In the genomic region with DNA sequence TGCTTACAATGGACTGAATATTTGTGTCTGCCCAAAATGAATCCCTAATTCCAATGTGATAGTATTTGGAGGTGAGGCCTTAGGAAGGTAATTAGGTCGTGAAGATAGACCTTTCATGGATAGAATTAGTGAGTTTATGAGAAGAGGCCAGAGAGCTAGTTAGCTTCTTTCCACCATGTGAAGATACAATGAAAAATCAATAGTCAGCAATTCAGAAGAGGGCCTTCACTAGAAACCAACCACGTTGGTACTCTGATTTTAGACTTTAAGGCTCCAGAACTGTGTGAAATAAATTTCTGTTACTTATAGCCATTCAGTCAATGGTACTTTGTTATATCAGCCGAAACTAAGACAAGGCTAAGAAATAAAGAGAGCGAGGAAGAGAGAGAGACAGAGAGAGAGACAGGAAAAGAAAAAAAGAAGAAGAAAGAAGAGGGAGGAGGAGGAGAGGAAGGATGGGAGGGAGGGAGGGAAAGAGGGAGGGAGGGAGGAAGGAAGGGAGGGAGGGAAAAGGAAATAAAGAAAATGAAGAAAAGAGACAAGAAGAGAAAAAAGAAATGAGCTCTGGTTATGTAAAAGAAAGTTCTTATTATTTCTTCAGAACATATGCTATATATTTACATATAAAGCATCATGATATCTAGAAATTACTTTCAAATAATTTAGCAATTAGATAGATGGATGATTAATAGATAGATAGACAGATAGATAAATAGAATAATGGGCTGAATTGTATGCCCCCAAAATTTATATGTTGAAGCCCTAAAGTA, we compare ENCODE assay signal across 25 cellular contexts.
"Had no signal": no experiment of that assay in that cellular context is flagged by ENCODE, and none has a peak within 500 bp of the region (broad histone marks: within the 10 kb centered on the region; RNA-seq: fewer than 3 reads in every experiment).

No MANE protein-coding gene starts in this region.

- H3K4me3 ChIP-seq: coronary artery, esophagus squamous epithelium, gastrocnemius medialis, heart right ventricle, left lung, lower lobe of right lung, mucosa of descending colon had no signal

- FAIRE-seq: colon, islet of Langerhans, keratinocyte had no signal

- DNase-seq: effector CD8-positive, alpha-beta T cell; effector memory CD8-positive, alpha-beta T cell; endodermal cell; erythroblast; esophagus squamous epithelium; foreskin fibroblast; foreskin melanocyte; gastrocnemius medialis; glutamatergic neuron; head of caudate nucleus; heart right ventricle; hippocampal formation; left cardiac atrium; left lung; left ventricle myocardium superior; lower lobe of right lung; mesenchymal stem cell; mucosa of descending colon; naive B cell had no signal

- H3K36me3 ChIP-seq: esophagus squamous epithelium, gastrocnemius medialis, heart right ventricle, left lung, lower lobe of right lung had no signal

- ATAC-seq: effector memory CD8-positive, alpha-beta T cell; esophagus mucosa; gastrocnemius medialis; heart right ventricle; left cardiac atrium; left lung; left ventricle myocardium superior; lower lobe of right lung; mucosa of descending colon had no signal

- H3K9me3 ChIP-seq: esophagus squamous epithelium, gastrocnemius medialis, left lung, lower lobe of right lung, mucosa of descending colon had no signal

- H3K27me3 ChIP-seq: esophagus squamous epithelium, gastrocnemius medialis, heart right ventricle, left lung had no signal

- H3K4me1 ChIP-seq: esophagus squamous epithelium, gastrocnemius medialis, heart right ventricle, left lung, lower lobe of right lung had no signal

- H3K27ac ChIP-seq: coronary artery, epithelial cell of prostate, esophagus squamous epithelium, gastrocnemius medialis, heart right ventricle, left lung, lower lobe of right lung had no signal
